1 cellular context compared by ENCODE assay signal in genomic region chr11:64415286-64415685, GRCh38.
TF ChIP-seq lines count a peak whose summit lies in the region.

No MANE protein-coding gene starts in this region.

TF ChIP-seq in WTC11, 78 proteins besides CTCF, POLR2A, EP300 and RAD21 (continued from another document):
- TF ChIP-seq ZNF532 (CRISPR knock-in tag; IDR thresholded peaks at IDR 0.05; ENCODE audit: borderline replicate concordance) (no peak), ZNF425 (CRISPR knock-in tag; conservative IDR thresholded peaks at IDR 0.05) (no peak), ZBTB43 (CRISPR knock-in tag; IDR thresholded peaks at IDR 0.05) (no peak), ETV6 (CRISPR knock-in tag; IDR thresholded peaks at IDR 0.05) (no peak)
